1 cellular context compared by ENCODE assay signal in the genomic region with DNA sequence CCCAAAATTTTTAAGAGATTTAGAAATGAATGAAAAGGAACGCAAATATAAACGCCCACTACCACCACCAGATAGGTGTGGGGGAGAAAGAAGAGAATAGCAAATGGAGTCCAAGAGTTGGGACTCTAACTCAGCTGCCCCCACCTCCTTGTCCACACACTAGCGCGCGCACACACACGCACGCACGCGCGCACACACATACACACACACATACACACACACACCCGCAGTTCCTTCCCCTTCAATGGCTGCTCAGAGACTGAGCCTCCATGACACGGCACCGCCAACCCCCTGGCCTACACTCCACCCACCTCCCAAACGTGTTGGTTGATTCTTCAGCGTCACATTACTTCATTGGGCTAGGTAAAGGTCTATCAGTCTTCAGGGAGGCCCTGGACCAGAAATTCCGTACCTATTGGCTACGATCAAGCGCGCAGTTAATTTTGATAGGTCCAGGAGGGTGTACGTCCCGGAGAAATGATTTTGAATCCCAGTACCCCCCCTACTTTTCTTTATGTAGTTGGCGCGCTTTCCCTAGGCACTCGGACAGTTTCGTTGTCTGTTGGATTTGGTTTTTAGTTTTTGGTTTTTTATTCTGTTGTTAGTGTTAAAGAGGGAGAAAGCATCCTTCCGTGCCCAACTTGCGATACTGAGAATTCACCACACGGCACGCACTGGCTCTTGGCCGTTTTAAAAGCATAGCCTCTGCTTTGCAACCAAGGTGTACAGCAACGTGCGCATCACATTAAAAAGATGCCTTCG.
A peak's percentile ranks its signal among the peaks of the same experiment; 100 is the strongest.
TF ChIP-seq lines count a peak whose summit lies in the region.

TSS of gene ANP32E (minus strand) at position 261 of the 762 bp plus-strand sequence. CDS start 326 bp downstream, outside the sequence.

TF ChIP-seq in K562, 482 proteins besides CTCF, POLR2A, EP300 and RAD21 (continued from another document and continues in another):
- TF ChIP-seq SFPQ (IDR thresholded peaks at IDR 0.05; ENCODE audit: low read depth, low read length) (no peak), ASH1L (IDR thresholded peaks at IDR 0.05; ENCODE audit: borderline replicate concordance, low read depth, partially characterized antibody) (peak; percentile 98), ZBTB5 (IDR thresholded peaks at IDR 0.05) (no peak), HMBOX1 (IDR thresholded peaks at IDR 0.05) (no peak), NFATC3 (IDR thresholded peaks at IDR 0.05) (no peak), MIER1 (IDR thresholded peaks at IDR 0.05; ENCODE audit: low read depth) (no peak), ZSCAN29 (IDR thresholded peaks at IDR 0.05) (no peak), ZNF232 (CRISPR knock-in tag; IDR thresholded peaks at IDR 0.05) (0 out of 2 replicates have a peak, but pooled peaks have one; percentile 54), GTF2E2 (tag; IDR thresholded peaks at IDR 0.05) (peak; percentile 99), TARDBP (IDR thresholded peaks at IDR 0.05) (0 out of 2 replicates have a peak, but pooled peaks have one; percentile 17), ZKSCAN1 (IDR thresholded peaks at IDR 0.05; ENCODE audit: low read depth, low read length) (no peak), GABPB1 (CRISPR knock-in tag; IDR thresholded peaks at IDR 0.05) (peak; percentile 71), ZBTB7A (IDR thresholded peaks at IDR 0.05; ENCODE audit: borderline replicate concordance, control insufficient read depth, low read depth, low read length) (no peak), THRAP3 (IDR thresholded peaks at IDR 0.05; ENCODE audit: borderline replicate concordance) (peak; percentile 97), TBP (optimal IDR thresholded peaks at IDR 0.05; ENCODE audit: low read depth, low read length) (peak; percentile 99), MCM5 (IDR thresholded peaks at IDR 0.05; ENCODE audit: low read depth) (no peak), ZBTB12 (CRISPR knock-in tag; IDR thresholded peaks at IDR 0.05) (peak; percentile 65), ZC3H8 (IDR thresholded peaks at IDR 0.05) (0 out of 2 replicates have a peak, but pooled peaks have one; percentile 57), SMARCA4 (IDR thresholded peaks at IDR 0.05) (peak; percentile 56; the same call in 1 of the 2 replicates), GABPA (tag; conservative IDR thresholded peaks at IDR 0.05; ENCODE audit: low read depth) (peak; percentile 51), DDX20 (tag; IDR thresholded peaks at IDR 0.05; ENCODE audit: low read depth) (no peak), GTF3C2 (IDR thresholded peaks at IDR 0.05; ENCODE audit: borderline replicate concordance, extremely low read depth, insufficient read length) (no peak), UBTF (IDR thresholded peaks at IDR 0.05; ENCODE audit: borderline replicate concordance in 1 of 2, low read depth in 2 of 2, low read length in 2 of 2) (peak; percentile 56 to 81; a peak in 2 of 4 replicates), CREB1 (IDR thresholded peaks at IDR 0.05) (peak; percentile 84; the same call in 1 of the 2 replicates), CREB1 (CRISPR knock-in tag; IDR thresholded peaks at IDR 0.05) (peak; percentile 86), PHF21A (IDR thresholded peaks at IDR 0.05; ENCODE audit: borderline replicate concordance, low read depth) (peak; percentile 20; the same call in 1 of the 2 replicates), PHB (CRISPR knock-in tag; IDR thresholded peaks at IDR 0.05) (no peak), RNF2 (IDR thresholded peaks at IDR 0.05) (peak; percentile 82), ZFP1 (CRISPR knock-in tag; IDR thresholded peaks at IDR 0.05) (no peak), MAX (CRISPR knock-in tag; IDR thresholded peaks at IDR 0.05) (peak; percentile 57; the same call in 1 of the 2 replicates), CHD2 (IDR thresholded peaks at IDR 0.05; ENCODE audit: low read depth, low read length) (peak; percentile 83), ZNF445 (CRISPR knock-in tag; IDR thresholded peaks at IDR 0.05; ENCODE audit: low read depth) (no peak), NCOA4 (IDR thresholded peaks at IDR 0.05; ENCODE audit: partially characterized antibody) (no peak)
- TF ChIP-seq, protein P1, sequence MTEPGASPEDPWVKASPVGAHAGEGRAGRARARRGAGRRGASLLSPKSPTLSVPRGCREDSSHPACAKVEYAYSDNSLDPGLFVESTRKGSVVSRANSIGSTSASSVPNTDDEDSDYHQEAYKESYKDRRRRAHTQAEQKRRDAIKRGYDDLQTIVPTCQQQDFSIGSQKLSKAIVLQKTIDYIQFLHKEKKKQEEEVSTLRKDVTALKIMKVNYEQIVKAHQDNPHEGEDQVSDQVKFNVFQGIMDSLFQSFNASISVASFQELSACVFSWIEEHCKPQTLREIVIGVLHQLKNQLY (CRISPR knock-in tag; conservative IDR thresholded peaks at IDR 0.05): peak in 1 of 2 experiments; percentile 83; a peak in 1 of 4 replicates
- TF ChIP-seq, protein P2, sequence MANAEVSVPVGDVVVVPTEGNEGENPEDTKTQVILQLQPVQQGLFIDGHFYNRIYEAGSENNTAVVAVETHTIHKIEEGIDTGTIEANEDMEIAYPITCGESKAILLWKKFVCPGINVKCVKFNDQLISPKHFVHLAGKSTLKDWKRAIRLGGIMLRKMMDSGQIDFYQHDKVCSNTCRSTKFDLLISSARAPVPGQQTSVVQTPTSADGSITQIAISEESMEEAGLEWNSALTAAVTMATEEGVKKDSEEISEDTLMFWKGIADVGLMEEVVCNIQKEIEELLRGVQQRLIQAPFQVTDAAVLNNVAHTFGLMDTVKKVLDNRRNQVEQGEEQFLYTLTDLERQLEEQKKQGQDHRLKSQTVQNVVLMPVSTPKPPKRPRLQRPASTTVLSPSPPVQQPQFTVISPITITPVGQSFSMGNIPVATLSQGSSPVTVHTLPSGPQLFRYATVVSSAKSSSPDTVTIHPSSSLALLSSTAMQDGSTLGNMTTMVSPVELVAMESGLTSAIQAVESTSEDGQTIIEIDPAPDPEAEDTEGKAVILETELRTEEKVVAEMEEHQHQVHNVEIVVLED (CRISPR knock-in tag; IDR thresholded peaks at IDR 0.05): no peak
- TF ChIP-seq, protein P3, sequence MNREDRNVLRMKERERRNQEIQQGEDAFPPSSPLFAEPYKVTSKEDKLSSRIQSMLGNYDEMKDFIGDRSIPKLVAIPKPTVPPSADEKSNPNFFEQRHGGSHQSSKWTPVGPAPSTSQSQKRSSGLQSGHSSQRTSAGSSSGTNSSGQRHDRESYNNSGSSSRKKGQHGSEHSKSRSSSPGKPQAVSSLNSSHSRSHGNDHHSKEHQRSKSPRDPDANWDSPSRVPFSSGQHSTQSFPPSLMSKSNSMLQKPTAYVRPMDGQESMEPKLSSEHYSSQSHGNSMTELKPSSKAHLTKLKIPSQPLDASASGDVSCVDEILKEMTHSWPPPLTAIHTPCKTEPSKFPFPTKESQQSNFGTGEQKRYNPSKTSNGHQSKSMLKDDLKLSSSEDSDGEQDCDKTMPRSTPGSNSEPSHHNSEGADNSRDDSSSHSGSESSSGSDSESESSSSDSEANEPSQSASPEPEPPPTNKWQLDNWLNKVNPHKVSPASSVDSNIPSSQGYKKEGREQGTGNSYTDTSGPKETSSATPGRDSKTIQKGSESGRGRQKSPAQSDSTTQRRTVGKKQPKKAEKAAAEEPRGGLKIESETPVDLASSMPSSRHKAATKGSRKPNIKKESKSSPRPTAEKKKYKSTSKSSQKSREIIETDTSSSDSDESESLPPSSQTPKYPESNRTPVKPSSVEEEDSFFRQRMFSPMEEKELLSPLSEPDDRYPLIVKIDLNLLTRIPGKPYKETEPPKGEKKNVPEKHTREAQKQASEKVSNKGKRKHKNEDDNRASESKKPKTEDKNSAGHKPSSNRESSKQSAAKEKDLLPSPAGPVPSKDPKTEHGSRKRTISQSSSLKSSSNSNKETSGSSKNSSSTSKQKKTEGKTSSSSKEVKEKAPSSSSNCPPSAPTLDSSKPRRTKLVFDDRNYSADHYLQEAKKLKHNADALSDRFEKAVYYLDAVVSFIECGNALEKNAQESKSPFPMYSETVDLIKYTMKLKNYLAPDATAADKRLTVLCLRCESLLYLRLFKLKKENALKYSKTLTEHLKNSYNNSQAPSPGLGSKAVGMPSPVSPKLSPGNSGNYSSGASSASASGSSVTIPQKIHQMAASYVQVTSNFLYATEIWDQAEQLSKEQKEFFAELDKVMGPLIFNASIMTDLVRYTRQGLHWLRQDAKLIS (CRISPR knock-in tag; IDR thresholded peaks at IDR 0.05): peak; percentile 98
